8 cellular contexts compared by ENCODE assay signal in the genomic region with DNA sequence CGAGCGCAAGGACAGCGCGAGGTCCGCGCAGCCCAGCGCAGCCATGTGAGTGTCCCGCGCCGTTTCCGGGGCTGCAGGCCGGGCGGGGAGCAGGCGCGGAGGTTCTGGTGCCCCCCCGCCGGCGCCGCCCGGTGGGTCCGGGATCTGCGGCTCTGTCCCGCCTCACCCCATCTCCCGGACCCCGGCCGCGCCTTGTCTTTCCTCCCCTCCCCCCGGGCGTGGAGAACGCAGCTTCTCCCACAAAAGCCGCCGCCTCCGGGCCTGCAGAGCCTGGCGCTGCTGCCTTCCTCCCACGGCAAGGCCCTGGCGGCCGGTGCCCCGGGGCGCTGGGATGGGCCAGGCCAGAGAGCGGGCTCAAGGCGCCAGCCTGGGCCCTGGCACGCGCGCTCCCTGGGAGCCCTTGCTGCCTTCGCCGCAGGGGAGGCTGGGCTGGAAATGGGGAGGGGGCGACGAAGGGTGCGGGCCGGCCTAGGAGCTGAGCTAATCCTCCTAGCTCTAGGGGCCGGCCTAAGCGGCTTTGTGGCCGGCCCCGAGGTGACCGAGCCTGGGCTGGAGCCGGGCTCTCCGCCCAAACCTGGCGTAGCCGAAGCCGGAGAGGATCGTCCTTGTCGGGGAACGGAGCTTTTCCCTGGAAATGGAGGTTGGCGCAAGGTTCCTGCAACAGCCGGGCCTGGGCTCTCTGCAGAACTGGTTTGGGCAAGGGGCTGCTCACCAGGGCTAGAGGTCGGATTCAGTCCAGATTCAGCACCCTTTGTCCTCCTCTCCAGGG. TPM values are rescaled to one million over a fixed set of nuclear protein-coding genes. Genes with fewer than 3 reads are reported as not detected.
DNase-seq lines count a peak whose midpoint lies in the region; ATAC-seq, FAIRE-seq and TF ChIP-seq lines count a peak whose summit lies in the region.

No MANE protein-coding gene starts in this region.

- in situ Hi-C loops in K562 (cut with MboI): loop anchor here (10.0 kb wide), 2 partner anchors 396 to 716 kb away; a partner anchor contains a TSS

- POLR2A ChIA-PET in K562 (lab: Yijun Ruan, JAX): interaction anchor here (0.6 to 1.6 kb wide), 5 partner anchors 9 to 297 kb away, joined by 3 to 5 read pairs (median 3); a partner anchor contains a TSS

- BruUV-seq in K562 (replicated peaks; lab: Mats Ljungman, UMichigan): no TSS peak

- no peaks in the 10 kb centered on the region; the same call in 1 of the 2 replicates for H4K20me1 ChIP-seq in K562 (replicated peaks; ENCODE audit: control insufficient read depth, insufficient read depth, low read length)

- H3K4me1 ChIP-seq in NT2/D1 (ENCODE audit: insufficient read depth, insufficient read length) (peaks cover 22% of the 10 kb centered on the region), K562 (replicated peaks in 1 of 2; ENCODE audit: control insufficient read depth in 2 of 2, insufficient read depth in 2 of 2, low read length in 2 of 2) (peaks cover 33 to 63% of the 10 kb centered on the region in 2 experiments)

- peak; percentile 83 for DNase-seq in Right ventricle myocardium inferior (ENCODE audit: missing footprints)
- DNase-seq in cardiac septum (ENCODE audit: low spot score): no peak
- no peak for DNase-seq in NT2/D1 (ENCODE audit: low read depth, low spot score)
- peak in 1 of 4 experiments; percentile 20 for DNase-seq in K562 (ENCODE audit: extremely low read depth in 1 of 4, low spot score in 3 of 4)
- DNase-seq in immature natural killer cell: peak in 1 of 3 donors; percentile 45
- DNase-seq in stimulated activated CD4-positive, alpha-beta T cell treated with anti-CD3 and anti-CD28 coated beads, Interleukin-4, amount 100 ng/mL, for 24 hours: peak; percentile 23
- no peak for DNase-seq in posterior vena cava (ENCODE audit: low spot score)
- DNase-seq in T-helper 9 cell: no peak

- H3K4me3 Mint-ChIP-seq in immature natural killer cell: peak overlapping the region; percentile 85 to 95 (median 87)

- H2AFZ ChIP-seq in K562 (ENCODE audit: low read depth, low read length): peak overlapping the region; percentile 80

- peak; percentile 20 for ATAC-seq in Right ventricle myocardium inferior
- peak; percentile 60 for ATAC-seq in K562

- H3K79me2 ChIP-seq in K562 (ENCODE audit: control insufficient read depth, insufficient read depth, low read length): peaks cover 12% of the 10 kb centered on the region; the same call in 2 of the 3 replicates

- peak overlapping the region in 4 of 6 donors; percentile 77 to 88 (median 85) for H3K27ac Mint-ChIP-seq in immature natural killer cell

- peak overlapping the region; percentile 64 for H3K4me2 ChIP-seq in K562 (ENCODE audit: insufficient read depth, low read length)

- H3K27ac ChIP-seq in K562 (ENCODE audit: extremely low read depth, low read depth, low read length): peak overlapping the region; percentile 77

- intact Hi-C loops in Right ventricle myocardium inferior (cut with DNase I) (no loop called here), cardiac septum (cut with DNase I) (loop anchor here (10.0 kb wide), 1 partner anchor 406 kb away; a partner anchor contains a TSS), K562 (cut with micrococcal nuclease) (loop anchor here (10.0 kb wide), 1 partner anchor 406 kb away; a partner anchor contains a TSS), posterior vena cava (cut with DNase I) (no loop called here)

- TF ChIP-seq EP300 in K562 (IDR thresholded peaks at IDR 0.05; ENCODE audit: low read length): no peak

- CTCF ChIA-PET in K562 (lab: Yijun Ruan, JAX; ENCODE audit: low intra/inter-chr PET ratio): no interaction called here

- H3K36me3 Mint-ChIP-seq in immature natural killer cell: no peaks in the 10 kb centered on the region

- H3K9me3 ChIP-seq in NT2/D1 (ENCODE audit: insufficient read depth, low read length) (no peaks in the 10 kb centered on the region), K562 (replicated peaks; ENCODE audit: control insufficient read depth, insufficient read depth, low read depth, low read length) (no peaks in the 10 kb centered on the region)

- TF ChIP-seq CTCF in K562 (IDR thresholded peaks at IDR 0.05 in 2 of 3, conservative IDR thresholded peaks at IDR 0.05 in 1 of 3; ENCODE audit: insufficient read depth in 2 of 3, low read depth in 1 of 3, low read length in 3 of 3): no peak

- TF ChIP-seq POLR2A in K562 (conservative IDR thresholded peaks at IDR 0.05): no peak; the same call in 1 of the 2 replicates

- H3K4me1 Mint-ChIP-seq in immature natural killer cell: peaks cover 20 to 24% of the 10 kb centered on the region in 2 donors

- H3K27me3 Mint-ChIP-seq in immature natural killer cell (ENCODE audit: low read depth in 3 of 3): peaks cover 0 to 10% (median 4%) of the 10 kb centered on the region in 3 donors

- H3K9me3 Mint-ChIP-seq in immature natural killer cell: no peaks in the 10 kb centered on the region

- 8% methylated on average over 31 of the region's 66 CpGs for WGBS in K562 (ENCODE audit: insufficient coverage, low coverage, missing lambda C conversion rate)

- H3K36me3 ChIP-seq in NT2/D1 (ENCODE audit: insufficient read depth, insufficient read length, low read length) (peaks cover 13% of the 10 kb centered on the region), K562 (ENCODE audit: control insufficient read depth, insufficient read depth, low read length) (no peaks in the 10 kb centered on the region)

- no peak for TF ChIP-seq RAD21 in K562 (CRISPR knock-in tag; conservative IDR thresholded peaks at IDR 0.05 in 1 of 2, IDR thresholded peaks at IDR 0.05 in 1 of 2)

- FAIRE-seq in K562 (lab: Jason Lieb, UNC): no peak

- H3K9ac ChIP-seq in NT2/D1 (ENCODE audit: insufficient read length, low read depth): peak overlapping the region; percentile 81
- peak overlapping the region; percentile 62 to 92 for H3K9ac ChIP-seq in K562 (ENCODE audit: insufficient read depth in 1 of 2, low read depth in 2 of 2, low read length in 2 of 2)

- H3K27me3 ChIP-seq in NT2/D1 (ENCODE audit: insufficient read depth, insufficient read length) (peaks cover 37% of the 10 kb centered on the region), K562 (ENCODE audit: control insufficient read depth in 2 of 2, insufficient read depth in 2 of 2, low read length in 2 of 2) (no peaks in the 10 kb centered on the region)

- H3K4me3 ChIP-seq in NT2/D1 (ENCODE audit: insufficient read length, low read depth): peak overlapping the region; percentile 36
- H3K4me3 ChIP-seq in K562: peak overlapping the region; percentile 61

- H3K9me1 ChIP-seq in K562 (ENCODE audit: control insufficient read depth, insufficient read depth, low read length): no peaks in the 10 kb centered on the region

RNA-seq across cellular contexts. Expression of a gene that starts 0.4 kb away (rescaled TPM):
- 68.4 TPM for total RNA-seq in Right ventricle myocardium inferior
- total RNA-seq in cardiac septum: 102 TPM
- total RNA-seq in K562 (2011; cell fraction: chromatin; rRNA removed; ENCODE audit: low replicate concordance): 26.1 and 49.9 TPM in 2 replicates
- 21.0 and 27.9 TPM in 2 replicates for total RNA-seq in K562 (2011; cell fraction: nucleolus; rRNA removed)
- total RNA-seq in K562 (2011; cell fraction: nucleoplasm; rRNA removed): 23.4 and 27.7 TPM in 2 replicates
- 3.5 and 7.9 TPM in 2 replicates for total RNA-seq in K562 (2014; rRNA removed)
- 1.2 and 1.4 TPM in 2 replicates for total RNA-seq in K562 (2014; rRNA removed; fragmentation: Illumina TruSeq; extraction: Trizol)
- total RNA-seq in K562 (2015; rRNA removed; fragmentation: Illumina TruSeq; extraction: Trizol): 3.0 and 3.1 TPM in 2 replicates
- 25.4 and 31.1 TPM in 2 replicates for total RNA-seq in K562 (2021)
- polyA plus RNA-seq in K562 (2011; rRNA removed): 2.2 and 6.3 TPM in 2 replicates
- polyA plus RNA-seq in K562 (2011; cell fraction: cytosol; rRNA removed): 1.4 and 2.4 TPM in 2 replicates
- 19.6 and 20.6 TPM in 2 replicates for polyA plus RNA-seq in K562 (2011; cell fraction: nucleus; rRNA removed)
- 14.5 and 15.2 TPM in 2 replicates for polyA plus RNA-seq in K562 (2012)
- 10.0 and 14.1 TPM in 2 replicates for polyA plus RNA-seq in K562 (2014; fragmentation: Illumina TruSeq; extraction: Trizol)
- polyA plus RNA-seq in K562 (2014; fragmentation: Nextera tagmentation; extraction: Ambion mirVana): under 1 TPM; 0.36 to 0.37 TPM
- polyA plus RNA-seq in K562 (2014; rRNA removed): 7.2 and 9.2 TPM in 2 replicates
- 4.9 and 6.9 TPM in 2 replicates for polyA minus RNA-seq in K562 (2011; rRNA and poly(A)+ RNA removed)
- polyA minus RNA-seq in K562 (2011; cell fraction: cytosol; rRNA and poly(A)+ RNA removed): 8.8 and 31.9 TPM in 2 replicates
- 7.0 and 19.2 TPM in 2 replicates for polyA minus RNA-seq in K562 (2011; cell fraction: nucleus; rRNA and poly(A)+ RNA removed)
- polyA plus RNA-seq in immature natural killer cell: 1 to 10 TPM; 2.0 to 7.5 (median 3.3) TPM
- 100 to 1,000 TPM in 1 of 2 donors, 10 to 100 TPM in 1; 92.5 to 123 TPM for total RNA-seq in posterior vena cava

RNA-seq across cellular contexts. Expression of a gene that starts 33.3 kb away (rescaled TPM):
- total RNA-seq in Right ventricle myocardium inferior (28.2 TPM), cardiac septum (25.6 TPM), K562 (2014; rRNA removed) (31.3 and 34.6 TPM in 2 replicates), K562 (2014; rRNA removed; fragmentation: Illumina TruSeq; extraction: Trizol) (36.5 and 37.6 TPM in 2 replicates), K562 (2015; rRNA removed; fragmentation: Illumina TruSeq; extraction: Trizol) (45.1 and 49.2 TPM in 2 replicates), K562 (2021) (37.5 and 37.9 TPM in 2 replicates), posterior vena cava (10 to 100 TPM; 27.6 to 27.8 TPM)
- 41.2 and 61.0 TPM in 2 replicates for total RNA-seq in K562 (2011; cell fraction: chromatin; rRNA removed; ENCODE audit: low replicate concordance)
- total RNA-seq in K562 (2011; cell fraction: nucleolus; rRNA removed): 26.5 and 26.8 TPM in 2 replicates
- total RNA-seq in K562 (2011; cell fraction: nucleoplasm; rRNA removed): 34.7 and 46.6 TPM in 2 replicates
- polyA plus RNA-seq in K562 (2011; rRNA removed) (21.0 and 33.9 TPM in 2 replicates), K562 (2014; fragmentation: Illumina TruSeq; extraction: Trizol) (41.0 and 47.1 TPM in 2 replicates), K562 (2014; fragmentation: Nextera tagmentation; extraction: Ambion mirVana) (10 to 100 TPM in 1 of 2 experiments, 1 to 10 TPM in 1; 7.8 to 11.0 TPM), K562 (2014; rRNA removed) (26.4 and 27.5 TPM in 2 replicates), immature natural killer cell (10 to 100 TPM; 24.8 to 60.4 (median 28.4) TPM)
- 17.2 and 19.3 TPM in 2 replicates for polyA plus RNA-seq in K562 (2011; cell fraction: cytosol; rRNA removed)
- 12.8 and 14.9 TPM in 2 replicates for polyA plus RNA-seq in K562 (2011; cell fraction: nucleus; rRNA removed)
- polyA plus RNA-seq in K562 (2012): 27.6 and 33.5 TPM in 2 replicates
- 34.2 and 51.3 TPM in 2 replicates for polyA minus RNA-seq in K562 (2011; rRNA and poly(A)+ RNA removed)
- polyA minus RNA-seq in K562 (2011; cell fraction: cytosol; rRNA and poly(A)+ RNA removed): 21.9 and 28.2 TPM in 2 replicates
- 10.4 and 17.2 TPM in 2 replicates for polyA minus RNA-seq in K562 (2011; cell fraction: nucleus; rRNA and poly(A)+ RNA removed)

RNA-seq across cellular contexts. Expression of a gene that starts 45.7 kb away (rescaled TPM):
- total RNA-seq in Right ventricle myocardium inferior (not detected), cardiac septum (not detected), K562 (2014; rRNA removed) (not detected in 2 replicates), K562 (2014; rRNA removed; fragmentation: Illumina TruSeq; extraction: Trizol) (not detected in 2 replicates), K562 (2015; rRNA removed; fragmentation: Illumina TruSeq; extraction: Trizol) (not detected in 2 replicates), K562 (2021) (not detected in 2 replicates), posterior vena cava (not detected)
- not detected in 2 replicates for total RNA-seq in K562 (2011; cell fraction: chromatin; rRNA removed; ENCODE audit: low replicate concordance)
- not detected in 2 replicates for total RNA-seq in K562 (2011; cell fraction: nucleolus; rRNA removed)
- not detected in 2 replicates for total RNA-seq in K562 (2011; cell fraction: nucleoplasm; rRNA removed)
- polyA plus RNA-seq in K562 (2011; rRNA removed) (not detected in 2 replicates), K562 (2014; fragmentation: Illumina TruSeq; extraction: Trizol) (not detected in 2 replicates), K562 (2014; fragmentation: Nextera tagmentation; extraction: Ambion mirVana) (not detected), K562 (2014; rRNA removed) (not detected in 2 replicates), immature natural killer cell (not detected)
- polyA plus RNA-seq in K562 (2011; cell fraction: cytosol; rRNA removed): not detected in 2 replicates
- polyA plus RNA-seq in K562 (2011; cell fraction: nucleus; rRNA removed): not detected in 2 replicates
- polyA plus RNA-seq in K562 (2012): not detected in 2 replicates
- polyA minus RNA-seq in K562 (2011; rRNA and poly(A)+ RNA removed): not detected in 2 replicates
- polyA minus RNA-seq in K562 (2011; cell fraction: cytosol; rRNA and poly(A)+ RNA removed): not detected in 2 replicates
- not detected in 2 replicates for polyA minus RNA-seq in K562 (2011; cell fraction: nucleus; rRNA and poly(A)+ RNA removed)

RNA-seq across cellular contexts. Expression of a gene that starts 48.1 kb away (rescaled TPM):
- total RNA-seq in Right ventricle myocardium inferior: 67.7 TPM
- total RNA-seq in cardiac septum: 58.8 TPM
- total RNA-seq in K562 (2011; cell fraction: chromatin; rRNA removed; ENCODE audit: low replicate concordance): 30.0 and 74.0 TPM in 2 replicates
- total RNA-seq in K562 (2011; cell fraction: nucleolus; rRNA removed): 56.4 and 56.6 TPM in 2 replicates
- total RNA-seq in K562 (2011; cell fraction: nucleoplasm; rRNA removed): 38.9 and 42.7 TPM in 2 replicates
- 45.6 and 54.5 TPM in 2 replicates for total RNA-seq in K562 (2014; rRNA removed)
- total RNA-seq in K562 (2014; rRNA removed; fragmentation: Illumina TruSeq; extraction: Trizol): 22.0 and 30.6 TPM in 2 replicates
- total RNA-seq in K562 (2015; rRNA removed; fragmentation: Illumina TruSeq; extraction: Trizol): 51.8 and 53.5 TPM in 2 replicates
- total RNA-seq in K562 (2021): 61.3 and 61.5 TPM in 2 replicates
- 48.2 and 51.5 TPM in 2 replicates for polyA plus RNA-seq in K562 (2011; rRNA removed)
- polyA plus RNA-seq in K562 (2011; cell fraction: cytosol; rRNA removed): 97.2 and 146 TPM in 2 replicates
- 52.3 and 67.8 TPM in 2 replicates for polyA plus RNA-seq in K562 (2011; cell fraction: nucleus; rRNA removed)
- 84.3 and 116 TPM in 2 replicates for polyA plus RNA-seq in K562 (2012)
- polyA plus RNA-seq in K562 (2014; fragmentation: Illumina TruSeq; extraction: Trizol): 64.9 and 69.7 TPM in 2 replicates
- polyA plus RNA-seq in K562 (2014; fragmentation: Nextera tagmentation; extraction: Ambion mirVana): 10 to 100 TPM; 23.2 to 40.7 TPM
- polyA plus RNA-seq in K562 (2014; rRNA removed): 33.9 and 37.3 TPM in 2 replicates
- polyA minus RNA-seq in K562 (2011; rRNA and poly(A)+ RNA removed): 45.3 and 118 TPM in 2 replicates
- polyA minus RNA-seq in K562 (2011; cell fraction: cytosol; rRNA and poly(A)+ RNA removed): 61.6 and 78.2 TPM in 2 replicates
- 17.6 and 17.7 TPM in 2 replicates for polyA minus RNA-seq in K562 (2011; cell fraction: nucleus; rRNA and poly(A)+ RNA removed)
- 100 to 1,000 TPM; 192 to 330 (median 205) TPM for polyA plus RNA-seq in immature natural killer cell
- total RNA-seq in posterior vena cava: 10 to 100 TPM; 56.7 to 73.4 TPM

Comparison
In these comparisons a context has a peak if more than half of its experiments do, and no peak if none do; other contexts are left out.
1. DNase-seq: peak in Right ventricle myocardium inferior (single experiment) and stimulated activated CD4-positive, alpha-beta T cell treated with anti-CD3 and anti-CD28 coated beads, Interleukin-4, amount 100 ng/mL, for 24 hours (single experiment); none in cardiac septum (single experiment), NT2/D1 (single experiment), posterior vena cava (single experiment) and T-helper 9 cell (single experiment).
2. intact Hi-C loops: an anchor here in cardiac septum (10.0 kb wide) and K562 (10.0 kb wide); none called in Right ventricle myocardium inferior and posterior vena cava.